ENCODE assay signal across 18 cellular contexts in the genomic region with DNA sequence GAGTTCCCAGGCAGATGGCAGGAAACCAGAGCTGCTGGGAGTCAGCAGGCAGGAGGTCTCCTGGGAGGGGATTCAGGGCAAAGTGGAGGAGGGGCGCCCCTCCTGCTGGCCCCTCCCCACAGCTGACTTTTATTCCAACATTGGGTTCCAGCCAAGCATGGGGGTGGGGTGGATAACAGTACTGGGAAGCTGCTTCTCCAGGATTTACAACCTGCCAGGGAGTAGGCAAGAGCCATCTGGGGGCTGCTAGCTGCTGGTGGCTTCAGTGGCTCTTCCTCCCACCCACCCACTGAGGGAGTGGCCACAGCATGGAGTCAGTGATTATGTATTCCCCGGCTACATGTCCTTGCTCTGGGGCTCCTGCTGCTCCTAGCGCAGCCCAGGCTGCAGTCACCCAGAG. TPM values are rescaled to one million over a fixed set of nuclear protein-coding genes. Genes with fewer than 3 reads are reported as not detected.
DNase-seq lines count a peak whose midpoint lies in the region; ATAC-seq and TF ChIP-seq lines count a peak whose summit lies in the region.
"Had no signal": no experiment of that assay in that cellular context is flagged by ENCODE, and none has a peak within 500 bp of the region (broad histone marks: within the 10 kb centered on the region; RNA-seq: fewer than 3 reads in every experiment).

No MANE protein-coding gene starts in this region.

- DNase-seq in DMS79 (lab: John Stamatoyannopoulos, UW) (peak; percentile 41), NCI-H1436 treated with DMSO at 0.1 percent for 48 hours (lab: John Stamatoyannopoulos, UW) (peak; percentile 76), SK-N-DZ (ENCODE audit: low spot score) (peak; percentile 96), NCI-H526 treated with DMSO at 0.1 percent for 48 hours (lab: John Stamatoyannopoulos, UW) (no peak)
- DNase-seq in activated CD8-positive, alpha-beta memory T cell treated with anti-CD3 and anti-CD28 coated beads, Interleukin-2, amount 50 U/mL, for 4 hours = no peak
- DNase-seq: activated effector memory CD4-positive, alpha-beta T cell treated with Interleukin-2 at 50 U/mL for 16 hours; aorta; DMS53; KG1; NCI-H2029 treated with DMSO at 0.1 percent for 48 hours; OCI-M1; ovary; stimulated activated naive B cell treated with anti-CD40 and anti-IgM and Interleukin-4, amounts not matched to agents 10 μg/mL and 1 μg/mL and 100 μg/mL, for 72 hours; trophoblast cell had no signal

- peak overlapping the region; percentile 85 to 97 (median 92) for H3K27ac Mint-ChIP-seq in nephron
- H3K27ac Mint-ChIP-seq: stimulated activated naive B cell treated with anti-CD40 and anti-IgM and Interleukin-4, amounts not matched to agents 10 μg/mL and 1 μg/mL and 100 μg/mL, for 72 hours had no signal

- peaks cover 3% of the 10 kb centered on the region for H3K27me3 Mint-ChIP-seq in nephron (ENCODE audit: low read depth)

- ATAC-seq in GM21529 (IDR thresholded peaks at IDR 0.05; ENCODE audit: unreplicated experiment) (no peak), GM21619 (IDR thresholded peaks at IDR 0.05; ENCODE audit: unreplicated experiment) (no peak)
- ATAC-seq: stimulated activated naive B cell treated with anti-CD40 and anti-IgM and Interleukin-4, amounts not matched to agents 10 μg/mL and 1 μg/mL and 100 μg/mL, for 72 hours had no signal

- peak overlapping the region; percentile 26 to 57 (median 32) for H3K4me3 Mint-ChIP-seq in nephron
- H3K4me3 Mint-ChIP-seq: stimulated activated naive B cell treated with anti-CD40 and anti-IgM and Interleukin-4, amounts not matched to agents 10 μg/mL and 1 μg/mL and 100 μg/mL, for 72 hours had no signal

- no peaks in the 10 kb centered on the region for H3K36me3 Mint-ChIP-seq in nephron (ENCODE audit: low read depth)
- H3K36me3 Mint-ChIP-seq: stimulated activated naive B cell treated with anti-CD40 and anti-IgM and Interleukin-4, amounts not matched to agents 10 μg/mL and 1 μg/mL and 100 μg/mL, for 72 hours had no signal

- no peaks in the 10 kb centered on the region for H3K9me3 Mint-ChIP-seq in nephron
- H3K9me3 Mint-ChIP-seq: stimulated activated naive B cell treated with anti-CD40 and anti-IgM and Interleukin-4, amounts not matched to agents 10 μg/mL and 1 μg/mL and 100 μg/mL, for 72 hours had no signal

- H3K4me1 Mint-ChIP-seq in nephron = peaks cover 70% of the 10 kb centered on the region
- H3K4me1 Mint-ChIP-seq: stimulated activated naive B cell treated with anti-CD40 and anti-IgM and Interleukin-4, amounts not matched to agents 10 μg/mL and 1 μg/mL and 100 μg/mL, for 72 hours had no signal

- no peak for TF ChIP-seq CTCF in nephron (IDR thresholded peaks at IDR 0.05; ENCODE audit: unreplicated experiment in 3 of 3)

RNA-seq across cellular contexts. Expression of a gene that starts 36.8 kb away (rescaled TPM):
- polyA plus RNA-seq in SK-N-DZ (2014; cell fraction: cytosol; rRNA removed) = 17.8 and 23.5 TPM in 2 replicates
- 29.9 and 41.7 TPM in 2 replicates for polyA plus RNA-seq in SK-N-DZ (2014; cell fraction: nucleus; rRNA removed)
- polyA plus RNA-seq: keratinocyte had no signal

Comparison
In these comparisons a context has a peak if more than half of its experiments do, and no peak if none do; other contexts are left out.
1. DNase-seq: peak in DMS79 (single experiment), NCI-H1436 treated with DMSO at 0.1 percent for 48 hours (single experiment) and SK-N-DZ (single experiment); none in activated CD8-positive, alpha-beta memory T cell treated with anti-CD3 and anti-CD28 coated beads, Interleukin-2, amount 50 U/mL, for 4 hours (single experiment) and NCI-H526 treated with DMSO at 0.1 percent for 48 hours (single experiment).